Comparison of ENCODE assay signal across 10 cellular contexts in genomic region chr5:83470920-83471404, GRCh38. TPM values are rescaled to one million over a fixed set of nuclear protein-coding genes. Genes with fewer than 3 reads are reported as not detected.
DNase-seq lines count a peak whose midpoint lies in the region; ATAC-seq, FAIRE-seq and TF ChIP-seq lines count a peak whose summit lies in the region.
"Had no signal": no experiment of that assay in that cellular context is flagged by ENCODE, and none has a peak within 500 bp of the region (broad histone marks: within the 10 kb centered on the region; RNA-seq: fewer than 3 reads in every experiment).

No MANE protein-coding gene starts in this region.

- H3K4me3 ChIP-seq in astrocyte (ENCODE audit: insufficient read depth, low read depth, low read length) (peak overlapping the region; percentile 94), HepG2 (replicated peaks in 1 of 3; ENCODE audit: insufficient read depth in 1 of 3, low read depth in 2 of 3, low read length in 3 of 3) (peak overlapping the region in 2 of 3 experiments; percentile 31 to 46; a peak in 3 of 6 replicates), tibial nerve (peak overlapping the region; percentile 34 to 62 (median 42))

- H3K36me3 Mint-ChIP-seq in activated naive CD8-positive, alpha-beta T cell: no peaks in the 10 kb centered on the region
- H3K36me3 Mint-ChIP-seq in activated naive CD8-positive, alpha-beta T cell treated with anti-CD3 and anti-CD28 coated beads, Interleukin-2, amount 50 U/mL, for 24 hours (ENCODE audit: low read depth): peaks cover 1% of the 10 kb centered on the region
- H3K36me3 Mint-ChIP-seq in astrocyte (ENCODE audit: low read depth, unreplicated experiment): peaks cover 1% of the 10 kb centered on the region
- no peaks in the 10 kb centered on the region for H3K36me3 Mint-ChIP-seq in activated CD8-positive, alpha-beta memory T cell treated with anti-CD3 and anti-CD28 coated beads, Interleukin-2, amount 10 ng/mL, durations not matched to agents 7 days and 5 days

- no TSS peak for BruUV-seq in HepG2 (replicated peaks; lab: Mats Ljungman, UMichigan)

- TF ChIP-seq EP300 in HepG2 (IDR thresholded peaks at IDR 0.05; ENCODE audit: low read depth in 2 of 2, low read length in 2 of 2): no peak
- no peak for TF ChIP-seq EP300 in HepG2 (CRISPR knock-in tag; IDR thresholded peaks at IDR 0.05; ENCODE audit: borderline replicate concordance)
- TF ChIP-seq EP300 in tibial nerve (IDR thresholded peaks at IDR 0.05): no peak

- peaks cover 44% of the 10 kb centered on the region for H3K79me2 ChIP-seq in astrocyte (ENCODE audit: insufficient read depth, low read length)
- no peaks in the 10 kb centered on the region for H3K79me2 ChIP-seq in HepG2 (ENCODE audit: insufficient read depth, low read length)

- peaks cover 57% of the 10 kb centered on the region for H3K27me3 Mint-ChIP-seq in activated naive CD8-positive, alpha-beta T cell
- peaks cover 81% of the 10 kb centered on the region for H3K27me3 Mint-ChIP-seq in activated naive CD8-positive, alpha-beta T cell treated with anti-CD3 and anti-CD28 coated beads, Interleukin-2, amount 50 U/mL, for 24 hours
- no peaks in the 10 kb centered on the region for H3K27me3 Mint-ChIP-seq in astrocyte (ENCODE audit: low read depth, unreplicated experiment)
- peaks cover 87% of the 10 kb centered on the region for H3K27me3 Mint-ChIP-seq in activated CD8-positive, alpha-beta memory T cell treated with anti-CD3 and anti-CD28 coated beads, Interleukin-2, amount 10 ng/mL, durations not matched to agents 7 days and 5 days

- H3K4me2 ChIP-seq in astrocyte (ENCODE audit: low read length) (peak overlapping the region; percentile 88), HepG2 (ENCODE audit: low read depth, low read length) (peak overlapping the region; percentile 48)

- FAIRE-seq in astrocyte (lab: Jason Lieb, UNC): no peak
- no peak for FAIRE-seq in HepG2 (lab: Jason Lieb, UNC)

- H3K27ac Mint-ChIP-seq in activated naive CD8-positive, alpha-beta T cell: no peak overlapping the region
- no peak overlapping the region for H3K27ac Mint-ChIP-seq in activated naive CD8-positive, alpha-beta T cell treated with anti-CD3 and anti-CD28 coated beads, Interleukin-2, amount 50 U/mL, for 24 hours
- peak overlapping the region; percentile 79 for H3K27ac Mint-ChIP-seq in astrocyte (ENCODE audit: unreplicated experiment)
- no peak overlapping the region for H3K27ac Mint-ChIP-seq in activated CD8-positive, alpha-beta memory T cell treated with anti-CD3 and anti-CD28 coated beads, Interleukin-2, amount 10 ng/mL, durations not matched to agents 7 days and 5 days

- in situ Hi-C loops in HepG2 (cut with HindIII; ENCODE audit: extremely low pct_ligation_motif_present, low pct_unique_long_range_greater_than_20kb): loop anchor here (10.0 kb wide), 1 partner anchor 1126 kb away; no protein-coding TSS in a partner anchor

- TF ChIP-seq POLR2A in HepG2 (IDR thresholded peaks at IDR 0.05; ENCODE audit: insufficient read depth in 1 of 2, low read depth in 2 of 2, low read length in 2 of 2): no peak
- no peak for TF ChIP-seq POLR2A in tibial nerve (IDR thresholded peaks at IDR 0.05)

- no peaks in the 10 kb centered on the region for H3K9me3 Mint-ChIP-seq in activated naive CD8-positive, alpha-beta T cell (ENCODE audit: low read depth)
- no peaks in the 10 kb centered on the region for H3K9me3 Mint-ChIP-seq in activated naive CD8-positive, alpha-beta T cell treated with anti-CD3 and anti-CD28 coated beads, Interleukin-2, amount 50 U/mL, for 24 hours
- H3K9me3 Mint-ChIP-seq in astrocyte (ENCODE audit: unreplicated experiment): no peaks in the 10 kb centered on the region
- H3K9me3 Mint-ChIP-seq in activated CD8-positive, alpha-beta memory T cell treated with anti-CD3 and anti-CD28 coated beads, Interleukin-2, amount 10 ng/mL, durations not matched to agents 7 days and 5 days (ENCODE audit: low read depth): no peaks in the 10 kb centered on the region

- peak overlapping the region; percentile 96 for H3K9ac ChIP-seq in astrocyte (ENCODE audit: low read length)
- H3K9ac ChIP-seq in HepG2 (ENCODE audit: insufficient read depth, low read depth, low read length): no peak overlapping the region

- peaks cover 19% of the 10 kb centered on the region for H4K20me1 ChIP-seq in astrocyte (ENCODE audit: insufficient read depth, low read length)
- H4K20me1 ChIP-seq in HepG2 (ENCODE audit: insufficient read depth, low read length): no peaks in the 10 kb centered on the region

- POLR2A ChIA-PET in HepG2 (lab: Yijun Ruan, JAX): no interaction called here

- CTCF ChIA-PET in HepG2 (lab: Yijun Ruan, JAX; ENCODE audit: low intra/inter-chr PET ratio, low total read pairs): no interaction called here
- CTCF ChIA-PET in activated CD8-positive, alpha-beta memory T cell treated with anti-CD3 and anti-CD28 coated beads, Interleukin-2, amount 10 ng/mL, durations not matched to agents 7 days and 5 days (lab: Charles Lee): interaction anchor here (1.7 kb wide), 1 partner anchor 1119 kb away, joined by 3 read pairs; no protein-coding TSS in a partner anchor

- no peak for DNase-seq in activated naive CD8-positive, alpha-beta T cell treated with anti-CD3 and anti-CD28 coated beads, Interleukin-2, amount 50 U/mL, for 24 hours
- no peak for DNase-seq in astrocyte (ENCODE audit: low read depth)
- no peak for DNase-seq in HepG2 (ENCODE audit: low spot score)
- DNase-seq in tibial nerve (ENCODE audit: low spot score in 2 of 2): no peak
- DNase-seq in activated CD8-positive, alpha-beta memory T cell treated with anti-CD3 and anti-CD28 coated beads, Interleukin-2, amount 10 ng/mL, durations not matched to agents 7 days and 5 days: no peak
- no peak for DNase-seq in activated CD4-positive, alpha-beta T cell treated with anti-CD3 and anti-CD28 coated beads for 48 hours
- no peak for DNase-seq in NCI-H526 (lab: John Stamatoyannopoulos, UW)
- DNase-seq: DMS79, NCI-H774 had no signal

- WGBS in HepG2 (ENCODE audit: low lambda C conversion rate): 18% methylated on average over 12 of the region's 12 CpGs
- 8 to 9% methylated on average over 11 to 12 of the region's 12 CpGs for WGBS in tibial nerve, 2 donors

- no peak for ATAC-seq in activated naive CD8-positive, alpha-beta T cell treated with anti-CD3 and anti-CD28 coated beads, Interleukin-2, amount 50 U/mL, for 24 hours
- no peak for ATAC-seq in HepG2
- ATAC-seq in activated CD8-positive, alpha-beta memory T cell treated with anti-CD3 and anti-CD28 coated beads, Interleukin-2, amount 10 ng/mL, durations not matched to agents 7 days and 5 days: no peak

- H3K4me1 ChIP-seq in astrocyte (ENCODE audit: insufficient read depth, low read length): peaks cover 13% of the 10 kb centered on the region
- H3K4me1 ChIP-seq in HepG2 (ENCODE audit: insufficient read depth, low read length): peaks cover 64% of the 10 kb centered on the region
- peaks cover 0 to 44% (median 13%) of the 10 kb centered on the region in 4 donors for H3K4me1 ChIP-seq in tibial nerve

- H3K9me3 ChIP-seq in astrocyte (ENCODE audit: insufficient read depth, low read depth, low read length) (no peaks in the 10 kb centered on the region), HepG2 (ENCODE audit: low read length) (no peaks in the 10 kb centered on the region), tibial nerve (no peaks in the 10 kb centered on the region)

- intact Hi-C loops in HepG2 (cut with micrococcal nuclease; ENCODE audit: unreplicated experiment): loop anchor here (5.0 to 10.0 kb wide), 2 partner anchors 406 to 1159 kb away; no protein-coding TSS in a partner anchor

- H3K27ac ChIP-seq in astrocyte (ENCODE audit: low read depth, low read length) (peak overlapping the region; percentile 30), HepG2 (ENCODE audit: extremely low read length, insufficient read depth, low read length) (no peak overlapping the region), tibial nerve (peak overlapping the region in 2 of 4 donors; percentile 38 to 91)

- TF ChIP-seq CTCF in astrocyte (IDR thresholded peaks at IDR 0.05; ENCODE audit: insufficient read depth, low read depth, low read length) (no peak), HepG2 (CRISPR knock-in tag; IDR thresholded peaks at IDR 0.05) (no peak), tibial nerve (IDR thresholded peaks at IDR 0.05) (no peak)

- no peak for TF ChIP-seq RAD21 in HepG2 (CRISPR knock-in tag; IDR thresholded peaks at IDR 0.05)

- peaks cover 8% of the 10 kb centered on the region for H3K27me3 ChIP-seq in astrocyte (ENCODE audit: insufficient read depth, low read length)
- peaks cover 3 to 47% of the 10 kb centered on the region in 2 experiments; a peak in 4 of 5 replicates for H3K27me3 ChIP-seq in HepG2 (ENCODE audit: control insufficient read depth in 1 of 2, insufficient read depth in 2 of 2, low read length in 2 of 2)
- H3K27me3 ChIP-seq in tibial nerve: peaks cover 0 to 6% of the 10 kb centered on the region in 2 donors

- H3K4me3 Mint-ChIP-seq in activated naive CD8-positive, alpha-beta T cell: peak overlapping the region; percentile 51
- H3K4me3 Mint-ChIP-seq in activated naive CD8-positive, alpha-beta T cell treated with anti-CD3 and anti-CD28 coated beads, Interleukin-2, amount 50 U/mL, for 24 hours: no peak overlapping the region
- peak overlapping the region; percentile 91 for H3K4me3 Mint-ChIP-seq in astrocyte (ENCODE audit: unreplicated experiment)
- H3K4me3 Mint-ChIP-seq in activated CD8-positive, alpha-beta memory T cell treated with anti-CD3 and anti-CD28 coated beads, Interleukin-2, amount 10 ng/mL, durations not matched to agents 7 days and 5 days: no peak overlapping the region

- H2AFZ ChIP-seq in astrocyte (ENCODE audit: low read depth, low read length) (peak overlapping the region; percentile 68), HepG2 (ENCODE audit: low read length) (no peak overlapping the region)

- H3K36me3 ChIP-seq in astrocyte (ENCODE audit: insufficient read depth, low read length) (no peaks in the 10 kb centered on the region), HepG2 (replicated peaks in 1 of 2; ENCODE audit: control insufficient read depth in 1 of 2, insufficient read depth in 2 of 2, low read length in 2 of 2) (no peaks in the 10 kb centered on the region), tibial nerve (no peaks in the 10 kb centered on the region)

- peaks cover 32% of the 10 kb centered on the region for H3K4me1 Mint-ChIP-seq in activated naive CD8-positive, alpha-beta T cell (ENCODE audit: low read depth)
- H3K4me1 Mint-ChIP-seq in activated naive CD8-positive, alpha-beta T cell treated with anti-CD3 and anti-CD28 coated beads, Interleukin-2, amount 50 U/mL, for 24 hours: peaks cover 33% of the 10 kb centered on the region
- H3K4me1 Mint-ChIP-seq in astrocyte (ENCODE audit: low read depth, unreplicated experiment): peaks cover 8% of the 10 kb centered on the region
- peaks cover 31% of the 10 kb centered on the region for H3K4me1 Mint-ChIP-seq in activated CD8-positive, alpha-beta memory T cell treated with anti-CD3 and anti-CD28 coated beads, Interleukin-2, amount 10 ng/mL, durations not matched to agents 7 days and 5 days

RNA-seq across cellular contexts. Expression of gene VCAN, which starts 0.6 kb away (rescaled TPM):
- total RNA-seq in astrocyte (431 and 542 TPM in 2 replicates), HepG2 (2016; rRNA removed; fragmentation: Illumina TruSeq; extraction: Trizol) (0.83 and 1.2 TPM in 2 replicates), tibial nerve (100 to 1,000 TPM in 1 of 4 donors, 10 to 100 TPM in 3; 45.7 to 145 (median 65.4) TPM)
- 0.09 TPM in 1 of 2 replicates, not detected in the other for total RNA-seq in HepG2 (2016; cell fraction: cytosol; rRNA removed; fragmentation: Illumina TruSeq; extraction: Trizol; ENCODE audit: low read depth)
- 0.39 and 1.3 TPM in 2 replicates for total RNA-seq in HepG2 (2016; cell fraction: insoluble cytoplasmic fraction; rRNA removed; fragmentation: Illumina TruSeq; extraction: Trizol)
- total RNA-seq in HepG2 (2016; cell fraction: membrane; rRNA removed; fragmentation: Illumina TruSeq; extraction: Trizol): 0.10 and 0.28 TPM in 2 replicates
- 4.4 and 4.8 TPM in 2 replicates for total RNA-seq in HepG2 (2016; cell fraction: nucleus; rRNA removed; fragmentation: Illumina TruSeq; extraction: Trizol)
- 3.5 and 3.7 TPM in 2 replicates for polyA plus RNA-seq in HepG2 (2011; rRNA removed)
- polyA plus RNA-seq in HepG2 (2011; cell fraction: cytosol; rRNA removed): 2.2 and 3.5 TPM in 2 replicates
- polyA plus RNA-seq in HepG2 (2011; cell fraction: nucleus; rRNA removed): 2.8 and 4.2 TPM in 2 replicates
- polyA plus RNA-seq in HepG2 (2012): 7.1 and 8.0 TPM in 2 replicates
- 0.06 TPM in 1 of 2 replicates, not detected in the other for polyA plus RNA-seq in HepG2 (2016; cell fraction: cytosol; fragmentation: Illumina TruSeq; extraction: Trizol; ENCODE audit: low read depth)
- 0.19 and 0.81 TPM in 2 replicates for polyA plus RNA-seq in HepG2 (2016; cell fraction: insoluble cytoplasmic fraction; fragmentation: Illumina TruSeq; extraction: Trizol; ENCODE audit: low read depth)
- polyA plus RNA-seq in HepG2 (2016; cell fraction: membrane; fragmentation: Illumina TruSeq; extraction: Trizol; ENCODE audit: low read depth): 0.08 TPM in 1 of 2 replicates, not detected in the other
- 3.3 TPM in 2 replicates for polyA plus RNA-seq in HepG2 (2016; cell fraction: nucleus; fragmentation: Illumina TruSeq; extraction: Trizol; ENCODE audit: insufficient read depth, low read depth)
- polyA minus RNA-seq in HepG2 (2011; rRNA and poly(A)+ RNA removed; ENCODE audit: low replicate concordance): 0.19 and 16.8 TPM in 2 replicates
- polyA minus RNA-seq in HepG2 (2011; cell fraction: cytosol; rRNA and poly(A)+ RNA removed): 3.9 and 9.6 TPM in 2 replicates
- 10.7 and 12.3 TPM in 2 replicates for polyA minus RNA-seq in HepG2 (2011; cell fraction: nucleus; rRNA and poly(A)+ RNA removed)
- total RNA-seq in activated CD8-positive, alpha-beta memory T cell treated with anti-CD3 and anti-CD28 coated beads, Interleukin-2, amount 10 ng/mL, durations not matched to agents 7 days and 5 days: under 1 TPM in 1 of 2 experiments, not detected in 1; 0.45 TPM

Comparison
In these comparisons a context has a peak if more than half of its experiments do, and no peak if none do; other contexts are left out.
1. H3K4me3 Mint-ChIP-seq: peak in activated naive CD8-positive, alpha-beta T cell (single experiment) and astrocyte (single experiment); none in activated naive CD8-positive, alpha-beta T cell treated with anti-CD3 and anti-CD28 coated beads, Interleukin-2, amount 50 U/mL, for 24 hours (single experiment) and activated CD8-positive, alpha-beta memory T cell treated with anti-CD3 and anti-CD28 coated beads, Interleukin-2, amount 10 ng/mL, durations not matched to agents 7 days and 5 days (single experiment).
2. H3K4me3 ChIP-seq: peak in every context shown above with its lines; median percentile 94 in astrocyte; 42 in tibial nerve; 38 in HepG2.
3. RNA of gene VCAN, which starts 0.6 kb away (total RNA-seq): 431 to 542 TPM in astrocyte and 45.7 to 145 TPM in tibial nerve; 0.09 to 4.8 TPM in HepG2 and 0.45 TPM in activated CD8-positive, alpha-beta memory T cell treated with anti-CD3 and anti-CD28 coated beads, Interleukin-2, amount 10 ng/mL, durations not matched to agents 7 days and 5 days; every median in the first group is over 4 times any median in the second.